Comparison of ENCODE assay signal across 8 cellular contexts in the genomic region with DNA sequence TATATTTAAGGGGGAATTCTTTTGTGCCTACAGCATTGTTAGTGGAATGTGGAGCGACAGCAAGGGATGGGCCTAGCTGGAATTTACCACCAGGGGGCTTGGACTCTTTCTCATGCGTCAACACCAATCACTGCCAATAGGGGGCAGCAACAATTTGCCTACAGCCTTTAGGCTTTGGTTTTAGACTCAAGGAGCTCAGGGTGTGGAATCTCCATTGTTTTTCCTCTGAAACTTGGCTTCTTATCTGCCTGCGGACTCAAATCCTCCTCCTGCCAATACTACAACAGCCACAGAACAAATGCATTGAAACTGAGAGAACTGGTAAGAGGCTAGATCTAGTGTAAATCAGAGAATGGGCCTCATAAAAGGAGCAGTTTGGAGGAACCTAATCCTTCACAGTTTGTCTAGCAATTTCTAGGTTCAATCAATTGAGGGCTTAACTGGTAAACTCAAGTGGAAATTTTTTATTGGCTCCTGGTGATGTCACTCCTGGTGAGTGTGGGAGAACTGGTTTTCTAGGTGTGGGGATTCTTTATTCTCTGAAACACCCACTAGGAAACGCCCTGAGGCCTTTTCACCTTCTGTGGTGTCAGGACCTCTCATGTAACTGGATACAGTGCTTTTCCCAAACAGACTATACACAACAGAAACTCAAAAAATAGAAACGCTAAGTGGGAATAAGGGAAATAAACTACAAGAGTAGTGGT. TPM values are rescaled to one million over a fixed set of nuclear protein-coding genes. Genes with fewer than 3 reads are reported as not detected.
DNase-seq lines count a peak whose midpoint lies in the region; ATAC-seq and TF ChIP-seq lines count a peak whose summit lies in the region.

No MANE protein-coding gene starts in this region.

- CTCF ChIA-PET in GM10248 (lab: Yijun Ruan, JAX): interaction anchor here (0.6 to 3.1 kb wide), 71 partner anchors 9 to 742 kb away, joined by 3 to 49 read pairs (median 4); a partner anchor contains a TSS

- peaks cover 40 to 47% of the 10 kb centered on the region in 2 donors for H3K4me1 Mint-ChIP-seq in natural killer cell treated with Interleukin-12 subunit alpha and Interleukin-12 subunit beta and Interleukin-15 and Interleukin-18, amount 100 ng/mL, for 72 hours (ENCODE audit: low read depth in 2 of 2)

- no peaks in the 10 kb centered on the region for H3K9me3 ChIP-seq in thoracic aorta

- H3K36me3 Mint-ChIP-seq in natural killer cell treated with Interleukin-12 subunit alpha and Interleukin-12 subunit beta and Interleukin-15 and Interleukin-18, amount 100 ng/mL, for 72 hours: no peaks in the 10 kb centered on the region

- no peaks in the 10 kb centered on the region for H3K9me3 Mint-ChIP-seq in natural killer cell treated with Interleukin-12 subunit alpha and Interleukin-12 subunit beta and Interleukin-15 and Interleukin-18, amount 100 ng/mL, for 72 hours

- no peaks in the 10 kb centered on the region for H3K36me3 ChIP-seq in thoracic aorta

- peaks cover 4 to 15% of the 10 kb centered on the region in 2 donors for H3K4me1 ChIP-seq in thoracic aorta (ENCODE audit: control insufficient read depth in 1 of 2, low read depth in 2 of 2)

- H3K27me3 ChIP-seq in thoracic aorta (replicated peaks; ENCODE audit: insufficient read depth): no peaks in the 10 kb centered on the region

- ATAC-seq in natural killer cell treated with Interleukin-12 subunit alpha and Interleukin-12 subunit beta and Interleukin-15 and Interleukin-18, amount 100 ng/mL, for 72 hours: peak; percentile 60 to 75
- ATAC-seq in thoracic aorta (ENCODE audit: insufficient number of reproducible peaks, low FRiP score, low read depth) (peak; percentile 60), HG02759 (IDR thresholded peaks at IDR 0.05; ENCODE audit: unreplicated experiment) (no peak)

- peak overlapping the region in 1 of 2 donors; percentile 52 for H3K27ac ChIP-seq in thoracic aorta

- POLR2A ChIA-PET in GM10248 (lab: Yijun Ruan, JAX): interaction anchor here (0.8 to 4.4 kb wide), 3 partner anchors 29 to 542 kb away, joined by 3 to 35 read pairs (median 4); a partner anchor contains a TSS

- no peak overlapping the region for H3K4me3 ChIP-seq in Jurkat, Clone E6-1 (ENCODE audit: low read length)
- no peak overlapping the region for H3K4me3 ChIP-seq in fibroblast of mammary gland (ENCODE audit: control insufficient read depth, low read depth, low read length)
- H3K4me3 ChIP-seq in thoracic aorta: no peak overlapping the region

- peak overlapping the region; percentile 25 for H3K4me3 Mint-ChIP-seq in natural killer cell treated with Interleukin-12 subunit alpha and Interleukin-12 subunit beta and Interleukin-15 and Interleukin-18, amount 100 ng/mL, for 72 hours

- DNase-seq in GM10248 (ENCODE audit: extremely low spot score) (peak; percentile 53), OCI-M2 (lab: John Stamatoyannopoulos, UW; ENCODE audit: unreplicated experiment) (peak; percentile 82), fibroblast of mammary gland (ENCODE audit: low read depth) (peak; percentile 83), thoracic aorta (ENCODE audit: low spot score) (no peak)
- peak; percentile 72 for DNase-seq in Jurkat, Clone E6-1 (ENCODE audit: low read depth, low spot score)
- peak; percentile 88 to 89 for DNase-seq in activated T-cell treated with anti-CD3 and anti-CD28 coated beads, Interleukin-2, amount 50 U/mL, for 48 hours
- peak; percentile 80 for DNase-seq in natural killer cell treated with Interleukin-12 subunit alpha and Interleukin-12 subunit beta and Interleukin-15 and Interleukin-18, amount 100 ng/mL, for 72 hours (ENCODE audit: low spot score)

- peaks cover 0 to 12% of the 10 kb centered on the region in 2 donors for H3K27me3 Mint-ChIP-seq in natural killer cell treated with Interleukin-12 subunit alpha and Interleukin-12 subunit beta and Interleukin-15 and Interleukin-18, amount 100 ng/mL, for 72 hours

- H3K27ac Mint-ChIP-seq in natural killer cell treated with Interleukin-12 subunit alpha and Interleukin-12 subunit beta and Interleukin-15 and Interleukin-18, amount 100 ng/mL, for 72 hours: peak overlapping the region; percentile 64 to 93

- TF ChIP-seq CTCF in GM10248 (IDR thresholded peaks at IDR 0.05; ENCODE audit: control extremely low read depth, extremely low read depth, low read depth, missing control alignments) (peak; percentile 84), fibroblast of mammary gland (conservative IDR thresholded peaks at IDR 0.05; ENCODE audit: control insufficient read depth, insufficient read depth, low read depth, low read length) (peak; percentile 99), thoracic aorta (IDR thresholded peaks at IDR 0.05) (peak; percentile 75)

RNA-seq across cellular contexts. Expression of a gene that starts 27.9 kb away (rescaled TPM):
- 7,566 TPM for polyA plus RNA-seq in Jurkat, Clone E6-1 (2012; ENCODE audit: insufficient read depth, insufficient read length)
- 1,000 to 10,000 TPM; 2,674 to 5,601 TPM for total RNA-seq in natural killer cell treated with Interleukin-12 subunit alpha and Interleukin-12 subunit beta and Interleukin-15 and Interleukin-18, amount 100 ng/mL, for 72 hours
- total RNA-seq in thoracic aorta: 1,000 to 10,000 TPM; 3,886 to 3,920 TPM

RNA-seq across cellular contexts. Expression of a gene that starts 40.6 kb away (rescaled TPM):
- not detected for polyA plus RNA-seq in Jurkat, Clone E6-1 (2012; ENCODE audit: insufficient read depth, insufficient read length)
- total RNA-seq in natural killer cell treated with Interleukin-12 subunit alpha and Interleukin-12 subunit beta and Interleukin-15 and Interleukin-18, amount 100 ng/mL, for 72 hours: not detected
- 1 to 10 TPM; 3.4 to 6.1 TPM for total RNA-seq in thoracic aorta

Comparison
In these comparisons a context has a peak if more than half of its experiments do, and no peak if none do; other contexts are left out.
1. RNA of a gene that starts 40.6 kb away (total RNA-seq): 3.4 to 6.1 TPM in thoracic aorta; not detected in natural killer cell treated with Interleukin-12 subunit alpha and Interleukin-12 subunit beta and Interleukin-15 and Interleukin-18, amount 100 ng/mL, for 72 hours; every median in the first group is over 4 times any median in the second.
2. Peak in every context shown above with its lines, with median percentiles within 50 percentile points of each other: CTCF ChIP-seq.